1 cellular context compared by ENCODE assay signal in the genomic region with DNA sequence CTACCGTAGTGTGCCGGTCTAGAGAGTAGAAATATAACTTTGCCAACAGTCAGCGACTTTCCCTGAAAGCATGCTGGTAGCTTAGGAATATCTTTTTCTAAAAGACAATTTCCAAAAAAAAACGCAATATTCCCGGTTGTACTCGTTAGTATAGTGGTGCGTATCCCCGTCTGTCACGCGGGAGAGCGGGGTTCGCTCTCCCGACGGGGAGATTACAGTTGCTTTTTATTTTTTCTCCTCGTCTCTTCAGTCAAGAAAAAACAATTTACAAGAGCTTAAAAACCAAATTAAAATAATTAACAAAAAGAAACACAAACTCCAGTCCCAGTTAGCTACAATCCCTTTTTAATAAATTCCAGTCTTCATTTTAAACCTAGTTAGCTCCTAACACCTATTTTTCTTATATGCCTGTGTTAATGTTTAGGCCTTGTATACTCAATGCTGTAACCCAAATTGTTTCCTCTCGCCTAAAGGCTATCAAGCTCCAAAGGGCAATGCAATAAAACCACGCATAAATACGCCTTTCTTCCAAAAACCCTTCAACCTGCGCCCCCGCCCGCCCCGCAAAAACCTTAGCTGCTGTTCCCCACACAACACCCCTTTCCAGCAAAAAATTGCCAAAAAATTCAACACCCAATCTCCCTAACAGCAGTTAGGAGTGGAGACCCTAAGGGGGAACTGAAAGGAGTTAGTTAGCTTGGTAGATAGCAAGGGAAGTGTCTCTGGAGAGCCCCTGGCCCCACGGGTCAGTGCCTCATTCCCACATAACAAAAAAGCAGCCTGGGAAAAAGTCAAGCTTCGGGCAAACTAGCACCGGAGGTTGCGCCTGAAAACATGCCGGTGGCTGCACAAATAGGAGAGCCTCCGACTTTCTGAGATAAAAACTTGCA.
TF ChIP-seq lines count a peak whose summit lies in the region.

No MANE protein-coding gene starts in this region.

TF ChIP-seq in H1, 55 proteins besides CTCF, POLR2A, EP300 and RAD21:
- TF ChIP-seq EZH2 (IDR thresholded peaks at IDR 0.05; ENCODE audit: low read depth, low read length, severe bottlenecking) (no peak), TBP (IDR thresholded peaks at IDR 0.05; ENCODE audit: low read depth, low read length) (peak; percentile 96), HDAC2 (IDR thresholded peaks at IDR 0.05; ENCODE audit: borderline replicate concordance in 1 of 2, low read depth in 2 of 2, low read length in 2 of 2) (no peak), SP1 (IDR thresholded peaks at IDR 0.05; ENCODE audit: low read depth, low read length) (0 out of 2 replicates have a peak, but pooled peaks have one; percentile 13)
